Comparison of ENCODE assay signal across 30 cellular contexts in the genomic region with DNA sequence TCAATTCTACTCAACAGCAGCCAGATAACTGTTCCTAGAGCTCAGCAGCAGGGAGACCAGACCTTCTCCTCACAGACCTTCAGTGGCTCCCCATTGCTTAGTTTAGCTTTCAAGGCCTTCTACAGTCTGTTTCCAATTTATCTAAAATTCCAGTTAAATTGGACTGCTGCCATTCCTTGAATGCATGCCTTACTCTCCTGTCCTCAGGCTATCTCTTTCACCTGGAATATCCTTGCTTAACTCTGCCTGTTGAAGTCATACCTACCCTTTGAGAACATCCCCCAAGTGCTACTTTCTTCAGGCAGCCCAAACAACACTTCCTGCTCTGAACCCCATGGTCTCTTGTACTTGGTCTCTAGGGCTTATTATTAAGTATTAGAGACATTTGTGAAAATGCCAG.
"Had no signal": no experiment of that assay in that cellular context is flagged by ENCODE, and none has a peak within 500 bp of the region (broad histone marks: within the 10 kb centered on the region; RNA-seq: fewer than 3 reads in every experiment).

No MANE protein-coding gene starts in this region.

- H3K27ac ChIP-seq: adrenal gland, ascending aorta, body of pancreas, brain microvascular endothelial cell, breast epithelium, cardiac muscle cell had no signal

- H3K27me3 ChIP-seq: adrenal gland, ascending aorta, body of pancreas, brain microvascular endothelial cell, breast epithelium, cardiac muscle cell had no signal

- H3K9me3 ChIP-seq: adrenal gland, ascending aorta, body of pancreas, breast epithelium had no signal

- H3K4me1 ChIP-seq: adrenal gland, ascending aorta, body of pancreas, breast epithelium had no signal

- DNase-seq: activated effector memory CD4-positive, alpha-beta T cell treated with anti-CD3 and anti-CD28 coated beads, Interleukin-2, amount 50 U/mL, for 16 hours; activated effector memory CD4-positive, alpha-beta T cell treated with Interleukin-2 at 50 U/mL for 16 hours; activated gamma-delta T cell; activated gamma-delta T cell treated with Interleukin-2 at 50 U/mL for 16 hours; activated naive CD4-positive, alpha-beta T cell; activated naive CD4-positive, alpha-beta T cell treated with anti-CD3 and anti-CD28 coated beads for 36 hours; activated naive CD4-positive, alpha-beta T cell treated with anti-CD3 and anti-CD28 coated beads, Interleukin-2, amount 10 ng/mL, durations not matched to agents 7 days and 5 days; activated naive CD4-positive, alpha-beta T cell treated with anti-CD3 and anti-CD28 coated beads, Interleukin-2, amount 50 U/mL, for 16 hours; activated naive CD4-positive, alpha-beta T cell treated with Interleukin-2 at 50 U/mL for 16 hours; activated naive CD8-positive, alpha-beta T cell treated with anti-CD3 and anti-CD28 coated beads for 36 hours; activated naive CD8-positive, alpha-beta T cell treated with anti-CD3 and anti-CD28 coated beads, Interleukin-2, amount 10 ng/mL, durations not matched to agents 7 days and 5 days; activated naive CD8-positive, alpha-beta T cell treated with anti-CD3 and anti-CD28 coated beads, Interleukin-2, amount 50 U/mL, for 24 hours; activated T-cell treated with anti-CD3 and anti-CD28 coated beads, Interleukin-2, amount 50 U/mL, for 1 hour; activated T-cell treated with anti-CD3 and anti-CD28 coated beads, Interleukin-2, amount 50 U/mL, for 24 hours; activated T-cell treated with anti-CD3 and anti-CD28 coated beads, Interleukin-2, amount 50 U/mL, for 4 hours; activated T-cell treated with anti-CD3 and anti-CD28 coated beads, Interleukin-2, amount 50 U/mL, for 48 hours; activated T-cell treated with anti-CD3 and anti-CD28 coated beads, Interleukin-2, amount 50 U/mL, for 72 hours; adrenal gland; amniotic stem cell; amygdala; anterior cingulate cortex; aorta; body of pancreas; brain microvascular endothelial cell; caudate nucleus; central memory CD4-positive, alpha-beta T cell; cerebellar nuclear complex had no signal

- H3K36me3 ChIP-seq: adrenal gland, ascending aorta, brain microvascular endothelial cell, breast epithelium, cardiac muscle cell had no signal

- H3K4me3 ChIP-seq: adrenal gland, ascending aorta, body of pancreas, breast epithelium, cardiac muscle cell had no signal
